1 cellular context compared by ENCODE assay signal in the genomic region with DNA sequence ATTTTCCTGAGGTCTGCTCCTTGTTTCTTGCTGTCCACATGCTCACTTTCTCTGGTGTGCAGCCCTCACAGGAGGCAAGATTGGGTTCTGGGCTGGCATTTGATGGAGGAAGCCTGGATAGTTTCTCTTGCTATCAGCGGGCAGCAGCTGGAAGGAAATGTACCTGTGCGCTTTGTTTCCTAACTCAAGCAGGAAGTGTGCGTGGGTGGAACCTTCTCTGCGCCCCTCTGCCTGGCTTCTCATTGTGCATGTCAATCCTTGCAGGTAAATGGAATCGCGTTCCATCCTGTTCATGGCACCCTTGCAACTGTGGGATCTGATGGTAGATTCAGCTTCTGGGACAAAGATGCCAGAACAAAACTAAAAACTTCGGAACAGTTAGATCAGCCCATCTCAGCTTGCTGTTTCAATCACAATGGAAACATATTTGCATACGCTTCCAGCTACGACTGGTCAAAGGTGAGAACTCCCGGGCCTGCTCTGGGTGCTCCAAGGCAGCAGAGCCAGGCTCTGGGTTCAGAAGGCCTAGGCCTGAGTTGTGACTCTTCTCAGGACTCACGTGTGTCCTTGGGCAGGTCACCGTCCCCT.
TF ChIP-seq lines count a peak whose summit lies in the region.

No MANE protein-coding gene starts in this region.

TF ChIP-seq in K562, 482 proteins besides CTCF, POLR2A, EP300 and RAD21:
- peak; percentile 50; the same call in 1 of the 2 replicates for TF ChIP-seq BHLHE40 (IDR thresholded peaks at IDR 0.05; ENCODE audit: low read length)
- TF ChIP-seq DPF2 (IDR thresholded peaks at IDR 0.05) = no peak
TF ChIP-seq in K562: peak in this region for 1.
